Comparison of ENCODE assay signal across 2 cellular contexts in genomic region chr10:103517234-103518085, GRCh38.
TF ChIP-seq lines count a peak whose summit lies in the region.

No MANE protein-coding gene starts in this region.

TF ChIP-seq in HEK293, 187 proteins besides CTCF, POLR2A, EP300 and RAD21:
- TF ChIP-seq ZIC2 (tag by site-specific recombination; IDR thresholded peaks at IDR 0.05) (0 out of 2 replicates have a peak, but pooled peaks have one; percentile 19), SP7 (tag by site-specific recombination; IDR thresholded peaks at IDR 0.05) (peak; percentile 54; the same call in 1 of the 2 replicates), ZFHX2 (tag by site-specific recombination; conservative IDR thresholded peaks at IDR 0.05) (peak; percentile 48), GLIS1 (tag by site-specific recombination; IDR thresholded peaks at IDR 0.05) (0 out of 2 replicates have a peak, but pooled peaks have one; percentile 18), SP3 (tag by site-specific recombination; IDR thresholded peaks at IDR 0.05) (0 out of 2 replicates have a peak, but pooled peaks have one; percentile 26), EGR2 (tag by site-specific recombination; IDR thresholded peaks at IDR 0.05; ENCODE audit: low read depth) (peak; percentile 65; the same call in 1 of the 2 replicates), ZNF202 (tag by site-specific recombination; IDR thresholded peaks at IDR 0.05; ENCODE audit: borderline replicate concordance) (no peak), ZNF175 (tag by site-specific recombination; IDR thresholded peaks at IDR 0.05) (no peak), KLF17 (tag by site-specific recombination; IDR thresholded peaks at IDR 0.05) (peak; percentile 34; the same call in 1 of the 2 replicates), ZNF837 (tag by site-specific recombination; IDR thresholded peaks at IDR 0.05) (no peak), GLI2 (tag by site-specific recombination; IDR thresholded peaks at IDR 0.05; ENCODE audit: borderline replicate concordance, low read depth) (no peak), ZNF830 (tag by site-specific recombination; IDR thresholded peaks at IDR 0.05; ENCODE audit: low read depth) (no peak)

TF ChIP-seq in H1, 55 proteins besides CTCF, POLR2A, EP300 and RAD21:
- TF ChIP-seq ZNF274 (IDR thresholded peaks at IDR 0.05; ENCODE audit: borderline replicate concordance, extremely low read depth, low read length) (no peak), SAP30 (IDR thresholded peaks at IDR 0.05; ENCODE audit: insufficient read depth, insufficient replicate concordance, low read length) (no peak), CBX5 (IDR thresholded peaks at IDR 0.05; ENCODE audit: low read depth, low read length) (no peak), NRF1 (IDR thresholded peaks at IDR 0.05; ENCODE audit: low read depth, low read length) (no peak), CBX8 (IDR thresholded peaks at IDR 0.05; ENCODE audit: borderline replicate concordance, low read depth, low read length) (no peak), TAF1 (IDR thresholded peaks at IDR 0.05; ENCODE audit: low read depth, low read length) (no peak), JUND (IDR thresholded peaks at IDR 0.05; ENCODE audit: low read length) (no peak)
TF ChIP-seq in H1: peak in this region for 0.
